8 cellular contexts compared by ENCODE assay signal in the genomic region with DNA sequence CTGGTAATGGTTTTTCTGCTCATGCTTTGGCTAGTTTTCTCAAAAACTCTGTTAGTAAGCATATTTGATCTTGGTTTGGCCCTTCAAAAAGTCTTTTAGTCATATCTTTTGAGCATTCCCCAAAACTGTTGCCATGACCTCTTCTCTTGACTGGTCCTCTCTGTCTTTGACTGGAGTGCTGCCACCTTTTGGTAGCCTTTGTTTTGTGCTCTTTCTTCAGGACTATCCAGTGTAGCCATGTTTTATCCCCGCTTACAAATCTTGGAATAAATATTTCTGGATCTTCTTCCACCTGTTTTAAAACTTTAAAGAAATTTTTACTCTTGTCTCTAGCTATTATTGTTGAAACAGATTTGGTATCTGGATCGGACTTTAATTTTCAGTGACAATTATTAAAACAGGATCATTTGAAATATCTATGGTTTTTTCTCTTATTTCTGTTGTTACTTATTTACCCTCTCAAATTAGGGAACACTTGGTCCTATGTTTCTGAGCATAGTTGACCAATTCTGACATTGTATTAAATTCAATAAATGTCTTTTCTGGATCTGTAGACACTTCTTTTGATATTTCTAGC. TPM values are rescaled to one million over a fixed set of nuclear protein-coding genes. Genes with fewer than 3 reads are reported as not detected.
DNase-seq lines count a peak whose midpoint lies in the region; ATAC-seq, FAIRE-seq and TF ChIP-seq lines count a peak whose summit lies in the region.

No MANE protein-coding gene starts in this region.

- H3K9me3 Mint-ChIP-seq in astrocyte (ENCODE audit: unreplicated experiment), result no peaks in the 10 kb centered on the region
- no peaks in the 10 kb centered on the region for H3K9me3 Mint-ChIP-seq in activated T-helper 17 cell treated with anti-CD3 and anti-CD28 coated beads, Interleukin-2, amount 50 U/mL, for 72 hours
- H3K9me3 Mint-ChIP-seq in activated T-cell treated with anti-CD3 and anti-CD28 coated beads, Interleukin-2, amount 50 U/mL, for 24 hours, result peaks cover 3% of the 10 kb centered on the region

- TF ChIP-seq CTCF in KMS-11 (conservative IDR thresholded peaks at IDR 0.05; ENCODE audit: low read depth, low read length) (peak; percentile 70), astrocyte (IDR thresholded peaks at IDR 0.05; ENCODE audit: insufficient read depth, low read depth, low read length) (peak; percentile 41)

- ATAC-seq in HG03442 (IDR thresholded peaks at IDR 0.05; ENCODE audit: unreplicated experiment), result no peak
- no peak for ATAC-seq in activated T-helper 17 cell treated with anti-CD3 and anti-CD28 coated beads, Interleukin-2, amount 50 U/mL, for 72 hours (replicated peaks)

- no peak for FAIRE-seq in astrocyte (lab: Jason Lieb, UNC)

- H3K27me3 Mint-ChIP-seq in astrocyte (ENCODE audit: low read depth, unreplicated experiment), result peaks cover 12% of the 10 kb centered on the region
- peaks cover 14% of the 10 kb centered on the region for H3K27me3 Mint-ChIP-seq in activated T-helper 17 cell treated with anti-CD3 and anti-CD28 coated beads, Interleukin-2, amount 50 U/mL, for 72 hours
- peaks cover 23% of the 10 kb centered on the region for H3K27me3 Mint-ChIP-seq in activated T-cell treated with anti-CD3 and anti-CD28 coated beads, Interleukin-2, amount 50 U/mL, for 24 hours

- H3K27ac ChIP-seq in KMS-11 (no peak overlapping the region), astrocyte (ENCODE audit: low read depth, low read length) (no peak overlapping the region)

- H3K9ac ChIP-seq in KMS-11 (no peak overlapping the region), astrocyte (ENCODE audit: low read length) (no peak overlapping the region)

- no peaks in the 10 kb centered on the region for H3K79me2 ChIP-seq in KMS-11 (ENCODE audit: insufficient read depth, low read depth)
- no peaks in the 10 kb centered on the region for H3K79me2 ChIP-seq in astrocyte (ENCODE audit: insufficient read depth, low read length)

- DNase-seq in NCI-H1694 (lab: John Stamatoyannopoulos, UW) (peak; percentile 0), NCI-H1694 treated with DMSO at 0.1 percent for 48 hours (lab: John Stamatoyannopoulos, UW) (no peak), astrocyte (ENCODE audit: low read depth) (peak; percentile 4), myocyte (ENCODE audit: low read depth) (peak; percentile 62)
- DNase-seq in activated T-cell treated with anti-CD3 and anti-CD28 coated beads, Interleukin-2, amount 50 U/mL, for 24 hours, result no peak

- no peak overlapping the region for H3K27ac Mint-ChIP-seq in astrocyte (ENCODE audit: unreplicated experiment)
- H3K27ac Mint-ChIP-seq in activated T-helper 17 cell treated with anti-CD3 and anti-CD28 coated beads, Interleukin-2, amount 50 U/mL, for 72 hours, result no peak overlapping the region
- H3K27ac Mint-ChIP-seq in activated T-cell treated with anti-CD3 and anti-CD28 coated beads, Interleukin-2, amount 50 U/mL, for 24 hours, result no peak overlapping the region

- H3K36me3 ChIP-seq in KMS-11 (ENCODE audit: insufficient read depth) (no peaks in the 10 kb centered on the region), astrocyte (ENCODE audit: insufficient read depth, low read length) (no peaks in the 10 kb centered on the region)

- no peaks in the 10 kb centered on the region for H3K4me1 Mint-ChIP-seq in astrocyte (ENCODE audit: low read depth, unreplicated experiment)
- H3K4me1 Mint-ChIP-seq in activated T-helper 17 cell treated with anti-CD3 and anti-CD28 coated beads, Interleukin-2, amount 50 U/mL, for 72 hours, result no peaks in the 10 kb centered on the region
- H3K4me1 Mint-ChIP-seq in activated T-cell treated with anti-CD3 and anti-CD28 coated beads, Interleukin-2, amount 50 U/mL, for 24 hours (ENCODE audit: low read depth), result no peaks in the 10 kb centered on the region

- H3K27me3 ChIP-seq in KMS-11 (ENCODE audit: insufficient read depth, low read depth) (no peaks in the 10 kb centered on the region), astrocyte (ENCODE audit: insufficient read depth, low read length) (no peaks in the 10 kb centered on the region)

- H4K20me1 ChIP-seq in KMS-11 (ENCODE audit: insufficient read depth) (no peaks in the 10 kb centered on the region), astrocyte (ENCODE audit: insufficient read depth, low read length) (no peaks in the 10 kb centered on the region)

- H3K4me3 ChIP-seq in KMS-11 (IDR thresholded peaks at IDR 0.05; ENCODE audit: insufficient read depth, low read depth, low read length), result no peak overlapping the region
- no peak overlapping the region for H3K4me3 ChIP-seq in astrocyte (ENCODE audit: insufficient read depth, low read depth, low read length)

- H3K4me1 ChIP-seq in KMS-11 (ENCODE audit: low read depth, poor library complexity, severe bottlenecking), result no peaks in the 10 kb centered on the region
- no peaks in the 10 kb centered on the region for H3K4me1 ChIP-seq in astrocyte (ENCODE audit: insufficient read depth, low read length)

- H3K4me2 ChIP-seq in KMS-11 (no peak overlapping the region), astrocyte (ENCODE audit: low read length) (no peak overlapping the region)

- no peak overlapping the region for H3K4me3 Mint-ChIP-seq in astrocyte (ENCODE audit: unreplicated experiment)
- H3K4me3 Mint-ChIP-seq in activated T-helper 17 cell treated with anti-CD3 and anti-CD28 coated beads, Interleukin-2, amount 50 U/mL, for 72 hours, result no peak overlapping the region
- no peak overlapping the region for H3K4me3 Mint-ChIP-seq in activated T-cell treated with anti-CD3 and anti-CD28 coated beads, Interleukin-2, amount 50 U/mL, for 24 hours

- H2AFZ ChIP-seq in KMS-11 (ENCODE audit: low read depth) (no peak overlapping the region), astrocyte (ENCODE audit: low read depth, low read length) (no peak overlapping the region)

- no peaks in the 10 kb centered on the region for H3K9me3 ChIP-seq in astrocyte (ENCODE audit: insufficient read depth, low read depth, low read length)

- peaks cover 2% of the 10 kb centered on the region for H3K36me3 Mint-ChIP-seq in astrocyte (ENCODE audit: low read depth, unreplicated experiment)
- no peaks in the 10 kb centered on the region for H3K36me3 Mint-ChIP-seq in activated T-helper 17 cell treated with anti-CD3 and anti-CD28 coated beads, Interleukin-2, amount 50 U/mL, for 72 hours (ENCODE audit: low read depth)
- no peaks in the 10 kb centered on the region for H3K36me3 Mint-ChIP-seq in activated T-cell treated with anti-CD3 and anti-CD28 coated beads, Interleukin-2, amount 50 U/mL, for 24 hours (ENCODE audit: low read depth)

RNA-seq across cellular contexts. Expression of gene ELOA2, which starts 1.0 kb away (rescaled TPM):
- total RNA-seq in astrocyte, result not detected in 2 replicates
- total RNA-seq in myocyte, result not detected in 2 replicates
- 0.04 TPM for polyA plus RNA-seq in myocyte (2012)
- total RNA-seq in activated T-helper 17 cell treated with anti-CD3 and anti-CD28 coated beads, Interleukin-2, amount 50 U/mL, for 72 hours, result not detected

Comparison
In these comparisons a context has a peak if more than half of its experiments do, and no peak if none do; other contexts are left out.
1. DNase-seq: peak in NCI-H1694 (single experiment), astrocyte (single experiment) and myocyte (single experiment); none in NCI-H1694 treated with DMSO at 0.1 percent for 48 hours (single experiment) and activated T-cell treated with anti-CD3 and anti-CD28 coated beads, Interleukin-2, amount 50 U/mL, for 24 hours (single experiment).